ENCODE assay signal across 24 cellular contexts in genomic region chr14:45699451-45699850, GRCh38.
DNase-seq lines count a peak whose midpoint lies in the region; ATAC-seq, FAIRE-seq and TF ChIP-seq lines count a peak whose summit lies in the region.
"Had no signal": no experiment of that assay in that cellular context is flagged by ENCODE, and none has a peak within 500 bp of the region (broad histone marks: within the 10 kb centered on the region; RNA-seq: fewer than 3 reads in every experiment).

No MANE protein-coding gene starts in this region.

- TF ChIP-seq CTCF in astrocyte of the cerebellum (IDR thresholded peaks at IDR 0.05; ENCODE audit: low read depth, low read length, missing control alignments) (no peak), endothelial cell of umbilical vein (IDR thresholded peaks at IDR 0.05; ENCODE audit: extremely low read depth in 1 of 2, insufficient read depth in 1 of 2, low read depth in 1 of 2, low read length in 2 of 2) (no peak), osteocyte (IDR thresholded peaks at IDR 0.05) (no peak), kidney (IDR thresholded peaks at IDR 0.05; ENCODE audit: borderline replicate concordance, extremely low read depth, insufficient read depth) (no peak)
- TF ChIP-seq CTCF in CD4-positive, alpha-beta T cell (IDR thresholded peaks at IDR 0.05): no peak

- in situ Hi-C loops in astrocyte of the cerebellum (cut with HindIII; ENCODE audit: low sequenced_read_pairs): no loop called here

- H3K9me3 Mint-ChIP-seq in osteocyte (ENCODE audit: unreplicated experiment): no peaks in the 10 kb centered on the region
- H3K9me3 Mint-ChIP-seq in T-cell: peaks cover 5 to 14% (median 12%) of the 10 kb centered on the region in 3 donors
- peaks cover 10% of the 10 kb centered on the region for H3K9me3 Mint-ChIP-seq in CD4-positive, alpha-beta T cell

- BruUV-seq in endothelial cell of umbilical vein (replicated peaks; lab: Mats Ljungman, UMichigan): no TSS peak

- CTCF ChIA-PET in endothelial cell of umbilical vein (lab: Charles Lee): no interaction called here
- CTCF ChIA-PET in T-cell (lab: Charles Lee): no interaction called here
- CTCF ChIA-PET in CD4-positive, alpha-beta T cell (lab: Charles Lee): no interaction called here

- H4K20me1 ChIP-seq in endothelial cell of umbilical vein (replicated peaks; ENCODE audit: control insufficient read depth, extremely low read depth, insufficient read depth, low read length): no peaks in the 10 kb centered on the region

- intact Hi-C loops in endothelial cell of umbilical vein (cut with micrococcal nuclease) (no loop called here), posterior vena cava (cut with DNase I) (no loop called here), kidney (cut with DNase I) (no loop called here)
- intact Hi-C loops in CD4-positive, alpha-beta T cell (cut with DNase I, micrococcal nuclease): no loop called here

- DNase-seq in ELF-1 (ENCODE audit: low read depth, low spot score) (peak; percentile 25), astrocyte of the cerebellum (ENCODE audit: low read depth) (peak; percentile 37), endothelial cell of umbilical vein (ENCODE audit: low read depth, low spot score) (peak; percentile 33), osteocyte (ENCODE audit: extremely low spot score, unreplicated experiment) (no peak), posterior vena cava (ENCODE audit: low spot score) (no peak), T-cell (no peak), kidney (no peak)
- no peak for DNase-seq in CD4-positive, alpha-beta T cell
- DNase-seq: ACHN; activated CD4-positive, alpha-beta memory T cell treated with anti-CD3 and anti-CD28 coated beads for 36 hours; activated CD4-positive, CD25-positive, alpha-beta regulatory T cell; body of pancreas; Caco-2; colonic mucosa; DMS79; kidney glomerular epithelial cell; NCI-H1105 treated with DMSO at 0.1 percent for 48 hours; NCI-H2029; NCI-H2227 treated with DMSO at 0.1 percent for 48 hours; stimulated activated CD4-positive, alpha-beta T cell treated with anti-CD3 and anti-CD28 coated beads, Interleukin-1b, Interleukin-23, amount 100 ng/mL, for 48 hours had no signal

- H3K4me2 ChIP-seq in endothelial cell of umbilical vein (ENCODE audit: insufficient read depth, low read length): no peak overlapping the region

- no peak overlapping the region for H3K27ac ChIP-seq in endothelial cell of umbilical vein (ENCODE audit: insufficient read depth, low read depth, low read length)
- no peak overlapping the region for H3K27ac ChIP-seq in CD4-positive, alpha-beta T cell (ENCODE audit: low read depth, low read length)
- no peak overlapping the region for H3K27ac ChIP-seq in kidney (ENCODE audit: low read depth in 2 of 2, low read length in 2 of 2)
- H3K27ac ChIP-seq: body of pancreas, colonic mucosa, HL-60 had no signal

- H3K27me3 Mint-ChIP-seq in osteocyte (ENCODE audit: unreplicated experiment) (peaks cover 3% of the 10 kb centered on the region), T-cell (no peaks in the 10 kb centered on the region)
- no peaks in the 10 kb centered on the region for H3K27me3 Mint-ChIP-seq in CD4-positive, alpha-beta T cell
- H3K27me3 Mint-ChIP-seq: activated CD4-positive, alpha-beta memory T cell treated with anti-CD3 and anti-CD28 coated beads for 36 hours; activated naive CD8-positive, alpha-beta T cell had no signal

- dilution Hi-C loops in endothelial cell of umbilical vein (cut with MboI; ENCODE audit: extremely low pct_ligation_motif_present, low sequenced_read_pairs): no loop called here

- no peaks in the 10 kb centered on the region for H3K79me2 ChIP-seq in endothelial cell of umbilical vein (ENCODE audit: control insufficient read depth, insufficient read depth, low read length)

- FAIRE-seq in endothelial cell of umbilical vein (lab: Jason Lieb, UNC) (no peak), kidney (lab: Jason Lieb, UNC) (no peak)
- FAIRE-seq: H54 had no signal

- H3K36me3 ChIP-seq in endothelial cell of umbilical vein (ENCODE audit: control insufficient read depth in 2 of 2, extremely low read depth in 1 of 2, insufficient read depth in 2 of 2, low read length in 2 of 2): no peaks in the 10 kb centered on the region
- H3K36me3 ChIP-seq in kidney (ENCODE audit: control insufficient read depth in 1 of 2, insufficient read depth in 2 of 2, low read length in 2 of 2): no peaks in the 10 kb centered on the region
- H3K36me3 ChIP-seq: colonic mucosa had no signal

- ATAC-seq in T-cell (replicated peaks in 1 of 4): no peak
- no peak for ATAC-seq in CD4-positive, alpha-beta T cell (ENCODE audit: poor library complexity)
- ATAC-seq: body of pancreas had no signal

- H3K36me3 Mint-ChIP-seq in osteocyte (ENCODE audit: unreplicated experiment): no peaks in the 10 kb centered on the region
- H3K36me3 Mint-ChIP-seq in T-cell: no peaks in the 10 kb centered on the region
- no peaks in the 10 kb centered on the region for H3K36me3 Mint-ChIP-seq in CD4-positive, alpha-beta T cell (ENCODE audit: low read depth)
- H3K36me3 Mint-ChIP-seq: activated CD4-positive, alpha-beta memory T cell treated with anti-CD3 and anti-CD28 coated beads for 36 hours; activated naive CD8-positive, alpha-beta T cell had no signal

- H3K27ac Mint-ChIP-seq in osteocyte (ENCODE audit: unreplicated experiment) (peak overlapping the region; percentile 35), T-cell (no peak overlapping the region)
- no peak overlapping the region for H3K27ac Mint-ChIP-seq in CD4-positive, alpha-beta T cell
- H3K27ac Mint-ChIP-seq: activated CD4-positive, alpha-beta memory T cell treated with anti-CD3 and anti-CD28 coated beads for 36 hours; activated naive CD8-positive, alpha-beta T cell had no signal

- H3K4me1 Mint-ChIP-seq in osteocyte (ENCODE audit: unreplicated experiment) (peaks cover 28% of the 10 kb centered on the region), T-cell (no peaks in the 10 kb centered on the region)
- no peaks in the 10 kb centered on the region for H3K4me1 Mint-ChIP-seq in CD4-positive, alpha-beta T cell (ENCODE audit: low read depth)

- no peak overlapping the region for H3K4me3 Mint-ChIP-seq in osteocyte (ENCODE audit: unreplicated experiment)
- H3K4me3 Mint-ChIP-seq in T-cell: no peak overlapping the region
- H3K4me3 Mint-ChIP-seq in CD4-positive, alpha-beta T cell: no peak overlapping the region
- H3K4me3 Mint-ChIP-seq: activated CD4-positive, alpha-beta memory T cell treated with anti-CD3 and anti-CD28 coated beads for 36 hours; activated naive CD8-positive, alpha-beta T cell had no signal

- H3K4me1 ChIP-seq in endothelial cell of umbilical vein (ENCODE audit: control insufficient read depth, extremely low read depth, insufficient read depth, low read length) (peaks cover 4% of the 10 kb centered on the region), kidney (ENCODE audit: control insufficient read depth in 1 of 2, insufficient read depth in 1 of 2, low read depth in 1 of 2, low read length in 2 of 2) (peaks cover 0 to 8% of the 10 kb centered on the region in 2 donors)
- H3K4me1 ChIP-seq: body of pancreas, Caco-2, colonic mucosa had no signal

- no peak for TF ChIP-seq POLR2A in endothelial cell of umbilical vein (IDR thresholded peaks at IDR 0.05; ENCODE audit: low read depth, low read length)

- no peaks in the 10 kb centered on the region for H3K27me3 ChIP-seq in endothelial cell of umbilical vein (ENCODE audit: control insufficient read depth in 2 of 2, insufficient read depth in 2 of 2, low read length in 2 of 2)
- no peaks in the 10 kb centered on the region for H3K27me3 ChIP-seq in CD4-positive, alpha-beta T cell (ENCODE audit: control insufficient read depth, insufficient read depth, low read length)
- H3K27me3 ChIP-seq: body of pancreas, colonic mucosa had no signal

- H2AFZ ChIP-seq in endothelial cell of umbilical vein (ENCODE audit: low read depth, low read length): no peak overlapping the region

- H3K9me3 ChIP-seq in endothelial cell of umbilical vein (replicated peaks; ENCODE audit: control insufficient read depth, insufficient read depth, low read length) (no peaks in the 10 kb centered on the region), kidney (ENCODE audit: control insufficient read depth in 1 of 2, low read length in 2 of 2) (no peaks in the 10 kb centered on the region)
- no peaks in the 10 kb centered on the region for H3K9me3 ChIP-seq in CD4-positive, alpha-beta T cell (ENCODE audit: control insufficient read depth, low read length)
- H3K9me3 ChIP-seq: body of pancreas, Caco-2, colonic mucosa had no signal

- no peak overlapping the region for H3K4me3 ChIP-seq in astrocyte of the cerebellum (ENCODE audit: low read depth, low read length)
- H3K4me3 ChIP-seq in endothelial cell of umbilical vein (replicated peaks in 1 of 3; ENCODE audit: insufficient read depth in 1 of 3, low read depth in 1 of 3, low read length in 3 of 3): no peak overlapping the region
- H3K4me3 ChIP-seq in kidney (ENCODE audit: low read length in 2 of 2): no peak overlapping the region
- H3K4me3 ChIP-seq: body of pancreas, colonic mucosa, skin epidermis had no signal

- H3K9ac ChIP-seq in endothelial cell of umbilical vein (replicated peaks; ENCODE audit: extremely low read depth, insufficient read depth, low read length) (no peak overlapping the region), kidney (ENCODE audit: low read length in 2 of 2) (no peak overlapping the region)

- POLR2A ChIA-PET in endothelial cell of umbilical vein (lab: Charles Lee): no interaction called here
- POLR2A ChIA-PET in T-cell (lab: Charles Lee): no interaction called here
- POLR2A ChIA-PET in CD4-positive, alpha-beta T cell (lab: Charles Lee): no interaction called here

- H3K9me1 ChIP-seq in endothelial cell of umbilical vein (replicated peaks; ENCODE audit: control insufficient read depth, extremely low read depth, insufficient read depth, low read length): no peaks in the 10 kb centered on the region

TF ChIP-seq in endothelial cell of umbilical vein, 7 proteins besides CTCF, POLR2A, EP300 and RAD21:
- TF ChIP-seq MYC (IDR thresholded peaks at IDR 0.05; ENCODE audit: low read depth, low read length) (no peak), POLR2AphosphoS5 (IDR thresholded peaks at IDR 0.05; ENCODE audit: insufficient read depth, low read depth, low read length) (no peak), JUN (IDR thresholded peaks at IDR 0.05; ENCODE audit: borderline replicate concordance, insufficient read depth, insufficient read length, low read depth) (no peak), EZH2 (IDR thresholded peaks at IDR 0.05; ENCODE audit: borderline replicate concordance, low read depth, low read length, severe bottlenecking) (no peak), FOS (IDR thresholded peaks at IDR 0.05; ENCODE audit: borderline replicate concordance, insufficient read depth, low read length) (no peak), GATA2 (IDR thresholded peaks at IDR 0.05; ENCODE audit: insufficient read depth, insufficient read length, low read depth, low read length) (no peak)
- TF ChIP-seq, protein P1, sequence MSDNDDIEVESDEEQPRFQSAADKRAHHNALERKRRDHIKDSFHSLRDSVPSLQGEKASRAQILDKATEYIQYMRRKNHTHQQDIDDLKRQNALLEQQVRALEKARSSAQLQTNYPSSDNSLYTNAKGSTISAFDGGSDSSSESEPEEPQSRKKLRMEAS (IDR thresholded peaks at IDR 0.05; ENCODE audit: insufficient read depth, insufficient read length): no peak
TF ChIP-seq in endothelial cell of umbilical vein: peak in this region for 0.

Comparison
In these comparisons a context has a peak if more than half of its experiments do, and no peak if none do; other contexts are left out.
1. DNase-seq: peak in ELF-1 (single experiment), astrocyte of the cerebellum (single experiment) and endothelial cell of umbilical vein (single experiment); none in osteocyte (single experiment), posterior vena cava (single experiment), T-cell (0 of 34), CD4-positive, alpha-beta T cell (0 of 10) and kidney (single experiment).